26 cellular contexts compared by ENCODE assay signal in the genomic region with DNA sequence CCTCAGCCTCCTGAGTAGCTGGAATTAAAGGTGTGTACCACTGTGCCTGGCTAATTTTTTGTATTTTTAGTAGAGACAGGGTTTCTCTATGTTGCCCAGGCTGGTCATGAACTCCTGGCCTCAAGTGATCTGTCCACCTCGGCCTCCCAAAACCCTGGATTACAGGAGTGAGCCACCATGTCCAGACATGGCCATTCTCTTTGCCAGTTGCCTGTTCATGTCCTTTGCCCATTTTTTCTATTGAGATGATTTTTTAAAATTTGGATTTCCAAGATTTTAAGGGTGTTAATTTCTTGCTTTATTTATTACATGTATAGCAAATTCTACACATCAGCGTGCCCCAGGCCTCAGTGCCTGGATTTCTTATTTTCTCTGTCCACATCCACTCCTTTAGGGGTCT.
"Had no signal": no experiment of that assay in that cellular context is flagged by ENCODE, and none has a peak within 500 bp of the region (broad histone marks: within the 10 kb centered on the region; RNA-seq: fewer than 3 reads in every experiment).

No MANE protein-coding gene starts in this region.

- H2AFZ ChIP-seq: parathyroid adenoma had no signal

- H3K9ac ChIP-seq: parathyroid adenoma had no signal

- ATAC-seq: effector memory CD8-positive, alpha-beta T cell; natural killer cell; sciatic nerve; upper lobe of right lung had no signal

- DNase-seq: cerebellar nuclear complex; cortex of kidney; effector memory CD8-positive, alpha-beta T cell; hypothalamus; immature natural killer cell; mammary epithelial cell; mesendoderm; midbrain; natural killer cell; stimulated activated CD4-positive, alpha-beta T cell treated with anti-CD3 and anti-CD28 coated beads, Interleukin-12 subunit alpha, Interleukin-12 subunit beta, amount 100 ng/mL, for 4 hours; stimulated activated CD4-positive, alpha-beta T cell treated with anti-CD3 and anti-CD28 coated beads, Interleukin-1b, Interleukin-23, amount 100 ng/mL, for 48 hours; stimulated activated CD4-positive, alpha-beta T cell treated with anti-CD3 and anti-CD28 coated beads, Interleukin-4, amount 100 ng/mL, for 1 hour; stimulated activated CD8-positive, alpha-beta memory T cell treated with anti-CD3 and anti-CD28 coated beads, Interleukin-4, amount 100 ng/mL, for 48 hours; stimulated activated naive CD4-positive, alpha-beta T cell treated with Interleukin-2 at 50 U/mL for 16 hours; substantia nigra; testis; upper lobe of right lung; uterus had no signal

- H3K27ac ChIP-seq: neutrophil, parathyroid adenoma, testis, tibial nerve, upper lobe of right lung, uterus had no signal

- H3K27me3 ChIP-seq: testis, tibial nerve, upper lobe of right lung, uterus had no signal

- H3K36me3 ChIP-seq: neutrophil, upper lobe of right lung, uterus had no signal

- H3K9me3 ChIP-seq: neutrophil, testis, upper lobe of right lung, uterus had no signal

- H3K4me3 ChIP-seq: smooth muscle cell, testis, tibial nerve, upper lobe of right lung, uterus had no signal

- FAIRE-seq: endometrium, frontal cortex, keratinocyte had no signal

- H3K4me2 ChIP-seq: smooth muscle cell had no signal
